ENCODE assay signal across 17 cellular contexts in the genomic region with DNA sequence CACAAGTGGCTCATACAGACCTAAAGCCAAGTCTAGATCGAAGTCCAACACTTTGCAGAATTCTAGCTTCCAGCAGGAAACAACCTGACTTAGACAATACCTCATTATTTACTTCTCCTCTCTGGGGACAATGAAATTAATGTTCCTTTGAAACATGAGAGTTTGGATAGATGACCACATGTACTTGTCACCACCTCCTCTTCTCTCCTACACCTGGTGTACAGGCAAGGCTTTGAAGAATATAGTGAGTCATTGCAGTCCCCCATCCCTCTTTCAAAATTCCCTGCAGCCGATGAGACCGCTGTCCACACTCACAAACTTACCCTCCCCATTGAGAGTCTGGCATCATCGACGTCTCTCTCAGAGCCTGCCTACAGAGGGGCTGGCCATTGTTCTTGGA.
DNase-seq lines count a peak whose midpoint lies in the region; ATAC-seq and TF ChIP-seq lines count a peak whose summit lies in the region.
"Had no signal": no experiment of that assay in that cellular context is flagged by ENCODE, and none has a peak within 500 bp of the region (broad histone marks: within the 10 kb centered on the region; RNA-seq: fewer than 3 reads in every experiment).

No MANE protein-coding gene starts in this region.

- no peaks in the 10 kb centered on the region for H3K9me3 ChIP-seq in body of pancreas
- H3K9me3 ChIP-seq: heart left ventricle, ovary had no signal

- TF ChIP-seq CTCF in body of pancreas (IDR thresholded peaks at IDR 0.05) = no peak

- no peak; the same call in 1 of the 2 replicates for TF ChIP-seq RAD21 in Ishikawa (IDR thresholded peaks at IDR 0.05; ENCODE audit: low read depth)

- H3K4me3 ChIP-seq in body of pancreas = no peak overlapping the region
- H3K4me3 ChIP-seq: heart left ventricle, ovary had no signal

- H3K36me3 Mint-ChIP-seq in activated naive CD4-positive, alpha-beta T cell treated with anti-CD3 and anti-CD28 coated beads, Interleukin-2, amount 10 ng/mL, durations not matched to agents 7 days and 5 days = no peaks in the 10 kb centered on the region

- H3K27ac Mint-ChIP-seq in activated naive CD4-positive, alpha-beta T cell treated with anti-CD3 and anti-CD28 coated beads, Interleukin-2, amount 10 ng/mL, durations not matched to agents 7 days and 5 days = no peak overlapping the region
- H3K27ac Mint-ChIP-seq: activated CD4-positive, alpha-beta T cell treated with anti-CD3 and anti-CD28 coated beads for 36 hours; stimulated activated naive CD8-positive, alpha-beta T cell treated with anti-CD3 and anti-CD28 coated beads, Interleukin-15, amount 100 ng/mL, for 72 hours had no signal

- H3K27me3 ChIP-seq in body of pancreas = no peaks in the 10 kb centered on the region
- H3K27me3 ChIP-seq: ovary had no signal

- no peak overlapping the region for H3K27ac ChIP-seq in body of pancreas
- H3K27ac ChIP-seq: heart left ventricle, ovary had no signal

- no peak for TF ChIP-seq POLR2A in body of pancreas (IDR thresholded peaks at IDR 0.05)

- ATAC-seq in body of pancreas (peak; percentile 35), GM18502 (IDR thresholded peaks at IDR 0.05; ENCODE audit: poor library complexity, unreplicated experiment) (no peak)
- ATAC-seq: activated CD4-positive, alpha-beta T cell treated with anti-CD3 and anti-CD28 coated beads for 36 hours; stimulated activated naive CD8-positive, alpha-beta T cell treated with anti-CD3 and anti-CD28 coated beads, Interleukin-15, amount 100 ng/mL, for 72 hours had no signal

- WGBS in body of pancreas, 2 donors = 42 to 57% methylated on average over 5 of the region's 5 CpGs

- no peaks in the 10 kb centered on the region for H3K36me3 ChIP-seq in body of pancreas (replicated peaks in 1 of 2; ENCODE audit: insufficient read depth in 1 of 2, low read depth in 2 of 2)
- H3K36me3 ChIP-seq: heart left ventricle, ovary had no signal

- no peak overlapping the region for H3K4me3 Mint-ChIP-seq in activated naive CD4-positive, alpha-beta T cell treated with anti-CD3 and anti-CD28 coated beads, Interleukin-2, amount 10 ng/mL, durations not matched to agents 7 days and 5 days
- H3K4me3 Mint-ChIP-seq: activated CD4-positive, alpha-beta T cell treated with anti-CD3 and anti-CD28 coated beads for 36 hours; stimulated activated naive CD8-positive, alpha-beta T cell treated with anti-CD3 and anti-CD28 coated beads, Interleukin-15, amount 100 ng/mL, for 72 hours had no signal

- intact Hi-C loops in body of pancreas (cut with DNase I) = no loop called here

- H3K4me1 Mint-ChIP-seq in activated naive CD4-positive, alpha-beta T cell treated with anti-CD3 and anti-CD28 coated beads, Interleukin-2, amount 10 ng/mL, durations not matched to agents 7 days and 5 days = no peaks in the 10 kb centered on the region

- no peaks in the 10 kb centered on the region for H3K9me3 Mint-ChIP-seq in activated naive CD4-positive, alpha-beta T cell treated with anti-CD3 and anti-CD28 coated beads, Interleukin-2, amount 10 ng/mL, durations not matched to agents 7 days and 5 days
- H3K9me3 Mint-ChIP-seq: stimulated activated naive CD8-positive, alpha-beta T cell treated with anti-CD3 and anti-CD28 coated beads, Interleukin-15, amount 100 ng/mL, for 72 hours had no signal

- H3K27me3 Mint-ChIP-seq in activated naive CD4-positive, alpha-beta T cell treated with anti-CD3 and anti-CD28 coated beads, Interleukin-2, amount 10 ng/mL, durations not matched to agents 7 days and 5 days = peaks cover 49% of the 10 kb centered on the region

- DNase-seq in COR-L47 (lab: John Stamatoyannopoulos, UW) (peak; percentile 75), NCI-H510A (lab: John Stamatoyannopoulos, UW) (peak; percentile 93), body of pancreas (no peak), RKO (ENCODE audit: low spot score) (no peak)
- DNase-seq in activated naive CD4-positive, alpha-beta T cell treated with anti-CD3 and anti-CD28 coated beads, Interleukin-2, amount 10 ng/mL, durations not matched to agents 7 days and 5 days = no peak
- DNase-seq in activated CD4-positive, alpha-beta T cell treated with anti-CD3 and anti-CD28 coated beads, Interleukin-2, amount 50 U/mL, for 48 hours = no peak
- DNase-seq: activated CD4-positive, alpha-beta T cell treated with anti-CD3 and anti-CD28 coated beads for 36 hours; activated T-cell treated with anti-CD3 and anti-CD28 coated beads, Interleukin-2, amount 50 U/mL, for 48 hours; heart left ventricle; kidney glomerular epithelial cell; NCI-H446; ovary; SIG-M5; stimulated activated naive CD8-positive, alpha-beta T cell treated with anti-CD3 and anti-CD28 coated beads, Interleukin-15, amount 100 ng/mL, for 72 hours; T-helper 9 cell had no signal

- CTCF ChIA-PET in activated naive CD4-positive, alpha-beta T cell treated with anti-CD3 and anti-CD28 coated beads, Interleukin-2, amount 10 ng/mL, durations not matched to agents 7 days and 5 days (lab: Charles Lee) = no interaction called here

- peak; percentile 39; the same call in 1 of the 2 replicates for TF ChIP-seq EP300 in Ishikawa (IDR thresholded peaks at IDR 0.05; ENCODE audit: borderline replicate concordance)

- H3K4me1 ChIP-seq in body of pancreas = no peaks in the 10 kb centered on the region

TF ChIP-seq in Ishikawa, 13 proteins besides CTCF, POLR2A, EP300 and RAD21:
- TF ChIP-seq ZBTB7A (IDR thresholded peaks at IDR 0.05; ENCODE audit: low read depth) = no peak
- TF ChIP-seq TCF12 (IDR thresholded peaks at IDR 0.05; ENCODE audit: low read depth) = peak; percentile 65; the same call in 1 of the 2 replicates
TF ChIP-seq in Ishikawa: peak in this region for 1.

Comparison
In these comparisons a context has a peak if more than half of its experiments do, and no peak if none do; other contexts are left out.
1. DNase-seq: peak in COR-L47 (single experiment) and NCI-H510A (single experiment); none in body of pancreas (0 of 4), activated naive CD4-positive, alpha-beta T cell treated with anti-CD3 and anti-CD28 coated beads, Interleukin-2, amount 10 ng/mL, durations not matched to agents 7 days and 5 days (single experiment), RKO (single experiment) and activated CD4-positive, alpha-beta T cell treated with anti-CD3 and anti-CD28 coated beads, Interleukin-2, amount 50 U/mL, for 48 hours (0 of 2).